In genomic region chr4:939508-939907, GRCh38 we compare ENCODE assay signal across 7 cellular contexts. TPM values are rescaled to one million over a fixed set of nuclear protein-coding genes. Genes with fewer than 3 reads are reported as not detected.
DNase-seq lines count a peak whose midpoint lies in the region; ATAC-seq, FAIRE-seq and TF ChIP-seq lines count a peak whose summit lies in the region.
"Not testable (repeated sequence)": the region's sequence is repeated elsewhere in the genome, so short reads cannot be mapped to it uniquely, and the experiment has no call there.
"Had no signal": no experiment of that assay in that cellular context is flagged by ENCODE, and none has a peak within 500 bp of the region (broad histone marks: within the 10 kb centered on the region; RNA-seq: fewer than 3 reads in every experiment).

No MANE protein-coding gene starts in this region.

- not testable (repeated sequence) for H3K79me2 ChIP-seq in GM12878 (ENCODE audit: control insufficient read depth, insufficient read depth, low read length); K562 (ENCODE audit: control insufficient read depth, insufficient read depth, low read length)

- not testable (repeated sequence) for BruUV-seq in GM12878 (replicated peaks; lab: Mats Ljungman, UMichigan); K562 (replicated peaks; lab: Mats Ljungman, UMichigan)

- not testable (repeated sequence) for H3K27ac ChIP-seq in GM12878 (ENCODE audit: control insufficient read depth, insufficient read depth); K562 (ENCODE audit: extremely low read depth, low read depth, low read length); spleen

- TF ChIP-seq POLR2A in GM12878 (IDR thresholded peaks at IDR 0.05; ENCODE audit: low read depth, low read length); K562 (conservative IDR thresholded peaks at IDR 0.05); spleen (IDR thresholded peaks at IDR 0.05): not testable (repeated sequence)

- H3K4me2 ChIP-seq in GM12878 (ENCODE audit: control insufficient read depth, insufficient read depth); K562 (ENCODE audit: insufficient read depth, low read length): not testable (repeated sequence)

- in situ Hi-C loops in GM12878 (cut with MboI); K562 (cut with MboI): not testable (repeated sequence)

- not testable (repeated sequence) for H2AFZ ChIP-seq in GM12878 (ENCODE audit: control insufficient read depth, low read depth, low read length); K562 (ENCODE audit: low read depth, low read length)

- peaks cover 15% of the 10 kb centered on the region for H3K4me1 ChIP-seq in GM12878 (ENCODE audit: control insufficient read depth, insufficient read depth, low read length)
- not testable (repeated sequence) for H3K4me1 ChIP-seq in K562 (replicated peaks in 1 of 2; ENCODE audit: control insufficient read depth in 2 of 2, insufficient read depth in 2 of 2, low read length in 2 of 2)
- H3K4me1 ChIP-seq in spleen: peaks cover 15 to 37% (median 23%) of the 10 kb centered on the region in 6 donors

- not testable (repeated sequence) for TF ChIP-seq EP300 in GM12878 (IDR thresholded peaks at IDR 0.05; ENCODE audit: borderline replicate concordance in 1 of 2, control insufficient read depth in 1 of 2, low read depth in 2 of 2, low read length in 2 of 2); K562 (IDR thresholded peaks at IDR 0.05; ENCODE audit: low read length)

- H3K27me3 ChIP-seq in GM12878 (replicated peaks in 1 of 2; ENCODE audit: control insufficient read depth in 2 of 2, insufficient read depth in 2 of 2, low read length in 1 of 2); K562 (ENCODE audit: control insufficient read depth in 2 of 2, insufficient read depth in 2 of 2, low read length in 2 of 2); spleen (replicated peaks in 1 of 7): not testable (repeated sequence)

- POLR2A ChIA-PET in HEK293T (lab: Yijun Ruan, JAX): not testable (repeated sequence)
- POLR2A ChIA-PET in GM12878 (lab: Charles Lee): interaction anchor here (0.5 to 1.4 kb wide), 2 partner anchors 9 to 323 kb away, joined by 4 read pairs; no protein-coding TSS in a partner anchor
- POLR2A ChIA-PET in K562 (lab: Yijun Ruan, JAX): interaction anchor here (1.5 kb wide), 1 partner anchor 9 kb away, joined by 6 read pairs; no protein-coding TSS in a partner anchor

- not testable (repeated sequence) for TF ChIP-seq RAD21 in GM12878 (IDR thresholded peaks at IDR 0.05; ENCODE audit: insufficient read depth, low read depth, low read length); K562 (CRISPR knock-in tag; conservative IDR thresholded peaks at IDR 0.05 in 1 of 2, IDR thresholded peaks at IDR 0.05 in 1 of 2)

- CTCF ChIA-PET in HEK293T (lab: Yijun Ruan, JAX): interaction anchor here (0.7 kb wide), 1 partner anchor 13 kb away, joined by 4 read pairs; no protein-coding TSS in a partner anchor
- CTCF ChIA-PET in GM12878 (lab: Yijun Ruan, JAX): interaction anchor here (1.4 kb wide), 1 partner anchor 48 kb away, joined by 4 read pairs; no protein-coding TSS in a partner anchor
- CTCF ChIA-PET in K562 (lab: Yijun Ruan, JAX; ENCODE audit: low intra/inter-chr PET ratio): not testable (repeated sequence)

- DNase-seq in HEK293T (ENCODE audit: extremely low spot score); GM12878 (ENCODE audit: low read depth, low spot score); K562 (ENCODE audit: extremely low read depth in 1 of 4, low spot score in 3 of 4): not testable (repeated sequence)
- peak; percentile 2 for DNase-seq in spleen

- not testable (repeated sequence) for FAIRE-seq in GM12878 (lab: Jason Lieb, UNC); K562 (lab: Jason Lieb, UNC)

- 69% methylated on average over 4 of the region's 4 CpGs for WGBS in GM12878 (ENCODE audit: insufficient coverage, insufficient replicate concordance, low lambda C conversion rate, missing lambda C conversion rate)
- WGBS in K562 (ENCODE audit: insufficient coverage, low coverage, missing lambda C conversion rate): 54% methylated on average over 4 of the region's 4 CpGs
- 83 to 88% (median 85%) methylated on average over 4 of the region's 4 CpGs for WGBS in spleen, 5 donors

- SMC1A ChIA-PET in GM12878 (lab: Charles Lee; ENCODE audit: uncharacterized antibody, unreplicated experiment): not testable (repeated sequence)

- H3K4me3 ChIP-seq in GM12878, K562, spleen: not testable (repeated sequence)

- H3K9me3 ChIP-seq in GM12878 (replicated peaks; ENCODE audit: control insufficient read depth, insufficient read depth, low read length); K562 (replicated peaks; ENCODE audit: control insufficient read depth, insufficient read depth, low read depth, low read length); spleen: not testable (repeated sequence)

- intact Hi-C loops in GM12878 (cut with micrococcal nuclease; ENCODE audit: unreplicated experiment): loop anchor here (5.0 to 10.0 kb wide), 2 partner anchors 33 to 265 kb away; partner anchors contain the start of genes ATP5ME, DGKQ and MYL5
- intact Hi-C loops in K562 (cut with micrococcal nuclease); spleen (cut with DNase I; ENCODE audit: low total_unique reads): not testable (repeated sequence)

- H3K9ac ChIP-seq in GM12878 (ENCODE audit: control insufficient read depth, insufficient read depth, low read length); K562 (ENCODE audit: insufficient read depth in 1 of 2, low read depth in 2 of 2, low read length in 2 of 2): not testable (repeated sequence)

- RAD21 ChIA-PET in GM12878 (lab: Charles Lee; ENCODE audit: unreplicated experiment): not testable (repeated sequence)

- not testable (repeated sequence) for H4K20me1 ChIP-seq in GM12878 (ENCODE audit: control insufficient read depth, insufficient read depth); K562 (replicated peaks; ENCODE audit: control insufficient read depth, insufficient read depth, low read length)

- H3K9me1 ChIP-seq in K562 (ENCODE audit: control insufficient read depth, insufficient read depth, low read length): not testable (repeated sequence)

- not testable (repeated sequence) for ATAC-seq in GM12878, K562

- not testable (repeated sequence) for TF ChIP-seq CTCF in GM12878 (IDR thresholded peaks at IDR 0.05 in 2 of 3, conservative IDR thresholded peaks at IDR 0.05 in 1 of 3; ENCODE audit: control insufficient read depth in 2 of 3, extremely low read depth in 1 of 3, insufficient read depth in 1 of 3, low read depth in 3 of 3, low read length in 3 of 3); K562 (IDR thresholded peaks at IDR 0.05 in 2 of 3, conservative IDR thresholded peaks at IDR 0.05 in 1 of 3; ENCODE audit: insufficient read depth in 2 of 3, low read depth in 1 of 3, low read length in 3 of 3); spleen (IDR thresholded peaks at IDR 0.05 in 8 of 11, conservative IDR thresholded peaks at IDR 0.05 in 3 of 11)

- H3K36me3 ChIP-seq in GM12878 (ENCODE audit: control insufficient read depth in 2 of 2, insufficient read depth in 2 of 2, low read length in 1 of 2); K562 (ENCODE audit: control insufficient read depth, insufficient read depth, low read length): not testable (repeated sequence)
- peaks cover 0 to 17% (median 2%) of the 10 kb centered on the region in 6 donors for H3K36me3 ChIP-seq in spleen

RNA-seq across cellular contexts. Expression of gene TMEM175, which starts 7.2 kb away (rescaled TPM):
- total RNA-seq in GM12878 (2013; cell fraction: nucleolus; rRNA removed): 41.5 and 43.7 TPM in 2 replicates
- total RNA-seq in GM12878 (2014; rRNA removed): 26.1 and 31.8 TPM in 2 replicates
- 11.1 and 12.4 TPM in 2 replicates for total RNA-seq in GM12878 (2014; rRNA removed; fragmentation: Illumina TruSeq; extraction: Trizol)
- total RNA-seq in GM12878 (2021): 21.8 and 26.0 TPM in 2 replicates
- polyA plus RNA-seq in GM12878 (2011; ENCODE audit: low read depth): 29.5 TPM
- 9.5 and 19.2 TPM in 2 replicates for polyA plus RNA-seq in GM12878 (2011; rRNA removed)
- 36.8 and 40.3 TPM in 2 replicates for polyA plus RNA-seq in GM12878 (2011; cell fraction: cytosol; rRNA removed)
- 218 and 219 TPM in 2 replicates for polyA plus RNA-seq in GM12878 (2011; cell fraction: nucleus; rRNA removed)
- polyA plus RNA-seq in GM12878 (2012): 23.1 and 26.7 TPM in 2 replicates
- polyA plus RNA-seq in GM12878 (2014; fragmentation: Illumina TruSeq; extraction: Trizol): 3.8 and 10.0 TPM in 2 replicates
- under 1 TPM; 0.11 to 0.22 TPM for polyA plus RNA-seq in GM12878 (2014; fragmentation: Nextera tagmentation; extraction: Ambion mirVana)
- polyA plus RNA-seq in GM12878 (2014; rRNA removed): 39.5 and 53.5 TPM in 2 replicates
- 10 to 100 TPM; 25.4 to 31.5 TPM for polyA plus RNA-seq in GM12878 (2016; fragmentation: Nextera tagmentation; extraction: Ambion mirVana)
- 12.2 and 16.1 TPM in 2 replicates for polyA minus RNA-seq in GM12878 (2011; rRNA and poly(A)+ RNA removed)
- polyA minus RNA-seq in GM12878 (2011; cell fraction: cytosol; rRNA and poly(A)+ RNA removed): 6.5 and 9.0 TPM in 2 replicates
- 21.6 and 32.9 TPM in 2 replicates for polyA minus RNA-seq in GM12878 (2011; cell fraction: nucleus; rRNA and poly(A)+ RNA removed)
- total RNA-seq in K562 (2011; cell fraction: chromatin; rRNA removed; ENCODE audit: low replicate concordance): 55.5 and 132 TPM in 2 replicates
- total RNA-seq in K562 (2011; cell fraction: nucleolus; rRNA removed): 80.9 and 84.2 TPM in 2 replicates
- total RNA-seq in K562 (2011; cell fraction: nucleoplasm; rRNA removed): 71.0 and 82.0 TPM in 2 replicates
- total RNA-seq in K562 (2014; rRNA removed): 14.9 and 17.7 TPM in 2 replicates
- total RNA-seq in K562 (2014; rRNA removed; fragmentation: Illumina TruSeq; extraction: Trizol): 2.4 and 3.7 TPM in 2 replicates
- total RNA-seq in K562 (2015; rRNA removed; fragmentation: Illumina TruSeq; extraction: Trizol): 9.4 and 9.5 TPM in 2 replicates
- 13.8 and 16.9 TPM in 2 replicates for total RNA-seq in K562 (2021)
- 11.4 and 28.9 TPM in 2 replicates for polyA plus RNA-seq in K562 (2011; rRNA removed)
- polyA plus RNA-seq in K562 (2011; cell fraction: cytosol; rRNA removed): 31.2 and 37.1 TPM in 2 replicates
- 373 and 570 TPM in 2 replicates for polyA plus RNA-seq in K562 (2011; cell fraction: nucleus; rRNA removed)
- 18.3 and 42.2 TPM in 2 replicates for polyA plus RNA-seq in K562 (2012)
- 8.5 and 21.5 TPM in 2 replicates for polyA plus RNA-seq in K562 (2014; fragmentation: Illumina TruSeq; extraction: Trizol)
- under 1 TPM; 0.13 to 0.18 TPM for polyA plus RNA-seq in K562 (2014; fragmentation: Nextera tagmentation; extraction: Ambion mirVana)
- polyA plus RNA-seq in K562 (2014; rRNA removed): 22.5 and 30.9 TPM in 2 replicates
- 7.2 and 7.6 TPM in 2 replicates for polyA minus RNA-seq in K562 (2011; rRNA and poly(A)+ RNA removed)
- 8.2 and 14.5 TPM in 2 replicates for polyA minus RNA-seq in K562 (2011; cell fraction: cytosol; rRNA and poly(A)+ RNA removed)
- 27.3 and 30.2 TPM in 2 replicates for polyA minus RNA-seq in K562 (2011; cell fraction: nucleus; rRNA and poly(A)+ RNA removed)
- 10 to 100 TPM; 38.2 to 76.8 (median 56.6) TPM for total RNA-seq in spleen
- 10 to 100 TPM; 59.4 to 83.9 (median 78.6) TPM for polyA plus RNA-seq in spleen

RNA-seq across cellular contexts. Expression of gene GAK, which starts 7.4 kb away (rescaled TPM):
- 353 and 398 TPM in 2 replicates for total RNA-seq in GM12878 (2013; cell fraction: nucleolus; rRNA removed)
- 84.3 and 96.9 TPM in 2 replicates for total RNA-seq in GM12878 (2014; rRNA removed)
- 18.4 and 22.5 TPM in 2 replicates for total RNA-seq in GM12878 (2014; rRNA removed; fragmentation: Illumina TruSeq; extraction: Trizol)
- total RNA-seq in GM12878 (2021): 114 and 127 TPM in 2 replicates
- 15.7 TPM for polyA plus RNA-seq in GM12878 (2011; ENCODE audit: low read depth)
- 20.8 and 36.6 TPM in 2 replicates for polyA plus RNA-seq in GM12878 (2011; rRNA removed)
- polyA plus RNA-seq in GM12878 (2011; cell fraction: cytosol; rRNA removed): 34.7 and 47.1 TPM in 2 replicates
- 193 and 259 TPM in 2 replicates for polyA plus RNA-seq in GM12878 (2011; cell fraction: nucleus; rRNA removed)
- 54.3 and 64.5 TPM in 2 replicates for polyA plus RNA-seq in GM12878 (2012)
- polyA plus RNA-seq in GM12878 (2014; fragmentation: Illumina TruSeq; extraction: Trizol): 9.3 and 20.2 TPM in 2 replicates
- 1 to 10 TPM in 1 of 2 experiments, under 1 TPM in 1; 0.82 to 5.7 TPM for polyA plus RNA-seq in GM12878 (2014; fragmentation: Nextera tagmentation; extraction: Ambion mirVana)
- polyA plus RNA-seq in GM12878 (2014; rRNA removed): 87.6 and 109 TPM in 2 replicates
- polyA plus RNA-seq in GM12878 (2016; fragmentation: Nextera tagmentation; extraction: Ambion mirVana): 10 to 100 TPM; 71.0 to 73.6 TPM
- 83.6 and 214 TPM in 2 replicates for polyA minus RNA-seq in GM12878 (2011; rRNA and poly(A)+ RNA removed)
- 29.3 and 36.4 TPM in 2 replicates for polyA minus RNA-seq in GM12878 (2011; cell fraction: cytosol; rRNA and poly(A)+ RNA removed)
- 79.4 and 142 TPM in 2 replicates for polyA minus RNA-seq in GM12878 (2011; cell fraction: nucleus; rRNA and poly(A)+ RNA removed)
- total RNA-seq in K562 (2011; cell fraction: chromatin; rRNA removed; ENCODE audit: low replicate concordance): 336 and 571 TPM in 2 replicates
- 202 and 228 TPM in 2 replicates for total RNA-seq in K562 (2011; cell fraction: nucleolus; rRNA removed)
- 235 and 247 TPM in 2 replicates for total RNA-seq in K562 (2011; cell fraction: nucleoplasm; rRNA removed)
- total RNA-seq in K562 (2014; rRNA removed): 102 and 105 TPM in 2 replicates
- 10.4 and 12.6 TPM in 2 replicates for total RNA-seq in K562 (2014; rRNA removed; fragmentation: Illumina TruSeq; extraction: Trizol)
- total RNA-seq in K562 (2015; rRNA removed; fragmentation: Illumina TruSeq; extraction: Trizol): 28.4 and 35.4 TPM in 2 replicates
- total RNA-seq in K562 (2021): 94.1 and 101 TPM in 2 replicates
- 14.9 and 22.4 TPM in 2 replicates for polyA plus RNA-seq in K562 (2011; rRNA removed)
- 17.2 and 40.3 TPM in 2 replicates for polyA plus RNA-seq in K562 (2011; cell fraction: cytosol; rRNA removed)
- polyA plus RNA-seq in K562 (2011; cell fraction: nucleus; rRNA removed): 79.9 and 106 TPM in 2 replicates
- 48.5 and 55.0 TPM in 2 replicates for polyA plus RNA-seq in K562 (2012)
- 16.2 and 38.2 TPM in 2 replicates for polyA plus RNA-seq in K562 (2014; fragmentation: Illumina TruSeq; extraction: Trizol)
- 1 to 10 TPM; 1.3 to 2.1 TPM for polyA plus RNA-seq in K562 (2014; fragmentation: Nextera tagmentation; extraction: Ambion mirVana)
- polyA plus RNA-seq in K562 (2014; rRNA removed): 51.9 and 83.2 TPM in 2 replicates
- 51.4 and 78.3 TPM in 2 replicates for polyA minus RNA-seq in K562 (2011; rRNA and poly(A)+ RNA removed)
- 37.3 and 39.5 TPM in 2 replicates for polyA minus RNA-seq in K562 (2011; cell fraction: cytosol; rRNA and poly(A)+ RNA removed)
- polyA minus RNA-seq in K562 (2011; cell fraction: nucleus; rRNA and poly(A)+ RNA removed): 43.2 and 50.9 TPM in 2 replicates
- 100 to 1,000 TPM; 154 to 212 (median 179) TPM for total RNA-seq in spleen
- polyA plus RNA-seq in spleen: 100 to 1,000 TPM; 112 to 249 (median 203) TPM

RNA-seq across cellular contexts. Expression of gene DGKQ, which starts 33.9 kb away (rescaled TPM):
- 11.3 and 12.9 TPM in 2 replicates for total RNA-seq in GM12878 (2013; cell fraction: nucleolus; rRNA removed)
- total RNA-seq in GM12878 (2014; rRNA removed) (7.8 and 8.0 TPM in 2 replicates), GM12878 (2014; rRNA removed; fragmentation: Illumina TruSeq; extraction: Trizol) (1.7 and 1.8 TPM in 2 replicates), GM12878 (2021) (9.5 and 10.5 TPM in 2 replicates), K562 (2014; rRNA removed) (17.0 and 19.1 TPM in 2 replicates), K562 (2014; rRNA removed; fragmentation: Illumina TruSeq; extraction: Trizol) (1.2 and 1.7 TPM in 2 replicates), K562 (2015; rRNA removed; fragmentation: Illumina TruSeq; extraction: Trizol) (6.1 and 6.3 TPM in 2 replicates), K562 (2021) (18.4 and 22.0 TPM in 2 replicates), spleen (10 to 100 TPM; 13.6 to 26.3 (median 17.0) TPM)
- 1.3 TPM for polyA plus RNA-seq in GM12878 (2011; ENCODE audit: low read depth)
- polyA plus RNA-seq in GM12878 (2011; rRNA removed) (1.1 and 2.8 TPM in 2 replicates), GM12878 (2014; fragmentation: Illumina TruSeq; extraction: Trizol) (0.49 and 0.79 TPM in 2 replicates), GM12878 (2014; fragmentation: Nextera tagmentation; extraction: Ambion mirVana) (under 1 TPM; 0.11 to 0.46 TPM), GM12878 (2014; rRNA removed) (8.1 and 8.5 TPM in 2 replicates), GM12878 (2016; fragmentation: Nextera tagmentation; extraction: Ambion mirVana) (1 to 10 TPM in 1 of 2 experiments, under 1 TPM in 1; 0.79 to 1.1 TPM), K562 (2011; rRNA removed) (5.6 and 6.8 TPM in 2 replicates), K562 (2014; fragmentation: Illumina TruSeq; extraction: Trizol) (2.6 and 7.3 TPM in 2 replicates), K562 (2014; fragmentation: Nextera tagmentation; extraction: Ambion mirVana) (under 1 TPM; 0.17 to 0.27 TPM), K562 (2014; rRNA removed) (15.3 and 15.7 TPM in 2 replicates), spleen (10 to 100 TPM in 1 of 3 donors, 1 to 10 TPM in 2; 6.3 to 15.4 (median 9.3) TPM)
- 3.6 and 6.1 TPM in 2 replicates for polyA plus RNA-seq in GM12878 (2011; cell fraction: cytosol; rRNA removed)
- polyA plus RNA-seq in GM12878 (2011; cell fraction: nucleus; rRNA removed): 62.4 and 74.3 TPM in 2 replicates
- polyA plus RNA-seq in GM12878 (2012): 4.3 and 4.8 TPM in 2 replicates
- 2.3 and 4.4 TPM in 2 replicates for polyA minus RNA-seq in GM12878 (2011; rRNA and poly(A)+ RNA removed)
- 1.5 and 2.3 TPM in 2 replicates for polyA minus RNA-seq in GM12878 (2011; cell fraction: cytosol; rRNA and poly(A)+ RNA removed)
- 6.8 and 10.8 TPM in 2 replicates for polyA minus RNA-seq in GM12878 (2011; cell fraction: nucleus; rRNA and poly(A)+ RNA removed)
- total RNA-seq in K562 (2011; cell fraction: chromatin; rRNA removed; ENCODE audit: low replicate concordance): 27.1 and 96.1 TPM in 2 replicates
- total RNA-seq in K562 (2011; cell fraction: nucleolus; rRNA removed): 70.2 and 86.6 TPM in 2 replicates
- 28.7 and 35.0 TPM in 2 replicates for total RNA-seq in K562 (2011; cell fraction: nucleoplasm; rRNA removed)
- 5.6 and 16.4 TPM in 2 replicates for polyA plus RNA-seq in K562 (2011; cell fraction: cytosol; rRNA removed)
- 86.6 and 144 TPM in 2 replicates for polyA plus RNA-seq in K562 (2011; cell fraction: nucleus; rRNA removed)
- 13.1 and 23.6 TPM in 2 replicates for polyA plus RNA-seq in K562 (2012)
- polyA minus RNA-seq in K562 (2011; rRNA and poly(A)+ RNA removed): 1.9 and 2.5 TPM in 2 replicates
- polyA minus RNA-seq in K562 (2011; cell fraction: cytosol; rRNA and poly(A)+ RNA removed): 5.5 and 7.7 TPM in 2 replicates
- 17.1 and 17.2 TPM in 2 replicates for polyA minus RNA-seq in K562 (2011; cell fraction: nucleus; rRNA and poly(A)+ RNA removed)

RNA-seq across cellular contexts. Expression of gene IDUA, which starts 47.3 kb away (rescaled TPM):
- total RNA-seq in GM12878 (2013; cell fraction: nucleolus; rRNA removed): 21.8 and 23.4 TPM in 2 replicates
- total RNA-seq in GM12878 (2014; rRNA removed) (2.4 and 5.4 TPM in 2 replicates), GM12878 (2014; rRNA removed; fragmentation: Illumina TruSeq; extraction: Trizol) (0.23 and 0.76 TPM in 2 replicates), GM12878 (2021) (5.7 and 7.6 TPM in 2 replicates), K562 (2014; rRNA removed) (9.9 and 10.1 TPM in 2 replicates), K562 (2014; rRNA removed; fragmentation: Illumina TruSeq; extraction: Trizol) (0.26 and 0.69 TPM in 2 replicates), K562 (2015; rRNA removed; fragmentation: Illumina TruSeq; extraction: Trizol) (3.1 and 4.8 TPM in 2 replicates), K562 (2021) (13.6 and 16.1 TPM in 2 replicates), spleen (10 to 100 TPM; 18.3 to 58.3 (median 37.9) TPM)
- polyA plus RNA-seq in GM12878 (2011; ENCODE audit: low read depth): 1.2 TPM
- polyA plus RNA-seq in GM12878 (2011; rRNA removed) (0.37 and 1.2 TPM in 2 replicates), GM12878 (2014; fragmentation: Illumina TruSeq; extraction: Trizol) (0.24 TPM in 1 of 2 replicates, not detected in the other), GM12878 (2014; fragmentation: Nextera tagmentation; extraction: Ambion mirVana) (under 1 TPM in 1 of 2 experiments, not detected in 1; 0.05 TPM), GM12878 (2014; rRNA removed) (5.8 and 6.3 TPM in 2 replicates), GM12878 (2016; fragmentation: Nextera tagmentation; extraction: Ambion mirVana) (1 to 10 TPM; 1.4 TPM), K562 (2011; rRNA removed) (1.2 and 2.2 TPM in 2 replicates), K562 (2014; fragmentation: Illumina TruSeq; extraction: Trizol) (0.30 and 1.2 TPM in 2 replicates), K562 (2014; fragmentation: Nextera tagmentation; extraction: Ambion mirVana) (under 1 TPM; 0.04 to 0.13 TPM), K562 (2014; rRNA removed) (11.2 and 14.1 TPM in 2 replicates), spleen (10 to 100 TPM; 11.5 to 26.5 (median 19.1) TPM)
- polyA plus RNA-seq in GM12878 (2011; cell fraction: cytosol; rRNA removed): 0.69 and 1.7 TPM in 2 replicates
- polyA plus RNA-seq in GM12878 (2011; cell fraction: nucleus; rRNA removed): 39.0 and 44.5 TPM in 2 replicates
- 4.6 and 5.6 TPM in 2 replicates for polyA plus RNA-seq in GM12878 (2012)
- polyA minus RNA-seq in GM12878 (2011; rRNA and poly(A)+ RNA removed): 1.0 TPM in 1 of 2 replicates, not detected in the other
- polyA minus RNA-seq in GM12878 (2011; cell fraction: cytosol; rRNA and poly(A)+ RNA removed): 1.8 and 4.0 TPM in 2 replicates
- polyA minus RNA-seq in GM12878 (2011; cell fraction: nucleus; rRNA and poly(A)+ RNA removed): 6.5 and 11.9 TPM in 2 replicates
- 7.8 and 35.6 TPM in 2 replicates for total RNA-seq in K562 (2011; cell fraction: chromatin; rRNA removed; ENCODE audit: low replicate concordance)
- 35.8 and 36.4 TPM in 2 replicates for total RNA-seq in K562 (2011; cell fraction: nucleolus; rRNA removed)
- total RNA-seq in K562 (2011; cell fraction: nucleoplasm; rRNA removed): 12.5 and 18.8 TPM in 2 replicates
- 0.90 and 2.8 TPM in 2 replicates for polyA plus RNA-seq in K562 (2011; cell fraction: cytosol; rRNA removed)
- polyA plus RNA-seq in K562 (2011; cell fraction: nucleus; rRNA removed): 34.5 and 72.8 TPM in 2 replicates
- polyA plus RNA-seq in K562 (2012): 9.8 and 26.2 TPM in 2 replicates
- 0.36 and 0.70 TPM in 2 replicates for polyA minus RNA-seq in K562 (2011; rRNA and poly(A)+ RNA removed)
- polyA minus RNA-seq in K562 (2011; cell fraction: cytosol; rRNA and poly(A)+ RNA removed): 7.3 and 13.7 TPM in 2 replicates
- polyA minus RNA-seq in K562 (2011; cell fraction: nucleus; rRNA and poly(A)+ RNA removed): 10.0 and 12.1 TPM in 2 replicates

RNA-seq across cellular contexts. Expression of gene SLC26A1, which starts 53.7 kb away (rescaled TPM):
- total RNA-seq in GM12878 (2013; cell fraction: nucleolus; rRNA removed): 0.23 and 0.32 TPM in 2 replicates
- 0.28 TPM in 1 of 2 replicates, not detected in the other for total RNA-seq in GM12878 (2014; rRNA removed)
- total RNA-seq in GM12878 (2014; rRNA removed; fragmentation: Illumina TruSeq; extraction: Trizol): not detected in 2 replicates
- not detected in 2 replicates for total RNA-seq in GM12878 (2021)
- not detected for polyA plus RNA-seq in GM12878 (2011; ENCODE audit: low read depth)
- 0.12 TPM in 1 of 2 replicates, not detected in the other for polyA plus RNA-seq in GM12878 (2011; rRNA removed)
- 0.07 TPM in 1 of 2 replicates, not detected in the other for polyA plus RNA-seq in GM12878 (2011; cell fraction: cytosol; rRNA removed)
- 0.22 TPM in 1 of 2 replicates, not detected in the other for polyA plus RNA-seq in GM12878 (2011; cell fraction: nucleus; rRNA removed)
- polyA plus RNA-seq in GM12878 (2012): 0.42 and 0.72 TPM in 2 replicates
- polyA plus RNA-seq in GM12878 (2014; fragmentation: Illumina TruSeq; extraction: Trizol): not detected in 2 replicates
- polyA plus RNA-seq in GM12878 (2014; fragmentation: Nextera tagmentation; extraction: Ambion mirVana): under 1 TPM in 1 of 2 experiments, not detected in 1; 0.05 TPM
- polyA plus RNA-seq in GM12878 (2014; rRNA removed): not detected in 2 replicates
- polyA plus RNA-seq in GM12878 (2016; fragmentation: Nextera tagmentation; extraction: Ambion mirVana): under 1 TPM; 0.83 to 0.96 TPM
- not detected in 2 replicates for polyA minus RNA-seq in GM12878 (2011; rRNA and poly(A)+ RNA removed)
- not detected in 2 replicates for polyA minus RNA-seq in GM12878 (2011; cell fraction: cytosol; rRNA and poly(A)+ RNA removed)
- not detected in 2 replicates for polyA minus RNA-seq in GM12878 (2011; cell fraction: nucleus; rRNA and poly(A)+ RNA removed)
- total RNA-seq in K562 (2011; cell fraction: chromatin; rRNA removed; ENCODE audit: low replicate concordance): 5.5 and 11.7 TPM in 2 replicates
- 8.4 and 9.3 TPM in 2 replicates for total RNA-seq in K562 (2011; cell fraction: nucleolus; rRNA removed)
- total RNA-seq in K562 (2011; cell fraction: nucleoplasm; rRNA removed): 4.1 and 4.2 TPM in 2 replicates
- 1.6 TPM in 2 replicates for total RNA-seq in K562 (2014; rRNA removed)
- 0.40 and 0.96 TPM in 2 replicates for total RNA-seq in K562 (2014; rRNA removed; fragmentation: Illumina TruSeq; extraction: Trizol)
- total RNA-seq in K562 (2015; rRNA removed; fragmentation: Illumina TruSeq; extraction: Trizol): 1.8 and 2.2 TPM in 2 replicates
- total RNA-seq in K562 (2021): 3.1 and 4.2 TPM in 2 replicates
- 0.95 and 2.0 TPM in 2 replicates for polyA plus RNA-seq in K562 (2011; rRNA removed)
- polyA plus RNA-seq in K562 (2011; cell fraction: cytosol; rRNA removed): 1.0 and 2.7 TPM in 2 replicates
- 9.1 and 12.1 TPM in 2 replicates for polyA plus RNA-seq in K562 (2011; cell fraction: nucleus; rRNA removed)
- polyA plus RNA-seq in K562 (2012): 4.4 and 8.2 TPM in 2 replicates
- 0.56 and 0.69 TPM in 2 replicates for polyA plus RNA-seq in K562 (2014; fragmentation: Illumina TruSeq; extraction: Trizol)
- under 1 TPM; 0.11 to 0.24 TPM for polyA plus RNA-seq in K562 (2014; fragmentation: Nextera tagmentation; extraction: Ambion mirVana)
- 1.4 and 2.1 TPM in 2 replicates for polyA plus RNA-seq in K562 (2014; rRNA removed)
- 0.51 and 0.74 TPM in 2 replicates for polyA minus RNA-seq in K562 (2011; rRNA and poly(A)+ RNA removed)
- 1.7 TPM in 2 replicates for polyA minus RNA-seq in K562 (2011; cell fraction: cytosol; rRNA and poly(A)+ RNA removed)
- 3.9 and 6.3 TPM in 2 replicates for polyA minus RNA-seq in K562 (2011; cell fraction: nucleus; rRNA and poly(A)+ RNA removed)
- under 1 TPM in 6 of 7 donors, not detected in 1; 0.07 to 0.68 (median 0.19) TPM for total RNA-seq in spleen
- polyA plus RNA-seq in spleen: under 1 TPM; 0.24 to 0.48 (median 0.30) TPM
- total RNA-seq: CD4-positive, alpha-beta T cell; CD8-positive, alpha-beta memory T cell had no signal
- polyA plus RNA-seq: BJ had no signal
